Comparison of ENCODE assay signal across 12 cellular contexts in the genomic region with DNA sequence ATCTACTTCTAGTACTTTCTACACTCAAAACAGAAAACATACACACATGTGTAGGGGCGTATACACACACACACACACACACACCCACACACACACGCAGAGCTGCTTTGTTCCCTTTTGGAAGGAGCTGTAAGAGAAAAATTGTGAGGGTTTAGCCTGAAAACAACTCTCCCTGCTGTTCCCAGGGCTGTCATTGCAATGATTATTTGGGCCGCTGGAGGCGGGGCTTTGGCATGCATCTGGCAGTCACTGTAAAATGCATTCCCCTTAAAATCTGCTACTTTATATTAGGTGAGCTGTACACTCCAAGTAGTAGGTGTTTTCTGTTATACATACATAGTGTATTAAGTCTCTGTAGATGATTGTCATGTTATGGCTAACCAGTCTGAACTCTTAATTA. TPM values are rescaled to one million over a fixed set of nuclear protein-coding genes. Genes with fewer than 3 reads are reported as not detected.
DNase-seq lines count a peak whose midpoint lies in the region; ATAC-seq and TF ChIP-seq lines count a peak whose summit lies in the region.
"Had no signal": no experiment of that assay in that cellular context is flagged by ENCODE, and none has a peak within 500 bp of the region (broad histone marks: within the 10 kb centered on the region; RNA-seq: fewer than 3 reads in every experiment).

No MANE protein-coding gene starts in this region.

- peak overlapping the region; percentile 83 for H3K9ac ChIP-seq in adipocyte (ENCODE audit: low read length)

- peak; percentile 53 for TF ChIP-seq CTCF in foreskin keratinocyte (conservative IDR thresholded peaks at IDR 0.05)

- H3K4me3 ChIP-seq in adipocyte (ENCODE audit: low read length): peak overlapping the region; percentile 61
- H3K4me3 ChIP-seq in effector memory CD4-positive, alpha-beta T cell (ENCODE audit: insufficient read depth, low read depth, low read length, poor library complexity, severe bottlenecking): no peak overlapping the region

- H3K9me3 ChIP-seq in adipocyte (ENCODE audit: control insufficient read depth, low read length): peaks cover 6% of the 10 kb centered on the region
- no peaks in the 10 kb centered on the region for H3K9me3 ChIP-seq in effector memory CD4-positive, alpha-beta T cell (ENCODE audit: control insufficient read depth, low read length)

- intact Hi-C loops in posterior vena cava (cut with DNase I): no loop called here

- peak; percentile 61 for ATAC-seq in foreskin keratinocyte

- no peaks in the 10 kb centered on the region for H3K36me3 ChIP-seq in adipocyte (ENCODE audit: control insufficient read depth, insufficient read depth, low read length, severe bottlenecking)
- H3K36me3 ChIP-seq in effector memory CD4-positive, alpha-beta T cell (ENCODE audit: control insufficient read depth, insufficient read depth, low read length): no peaks in the 10 kb centered on the region

- peak; percentile 62 for DNase-seq in EH (ENCODE audit: low read depth)
- DNase-seq in adipocyte (ENCODE audit: low read depth): peak; percentile 75
- DNase-seq in foreskin keratinocyte: peak in 1 of 2 donors; percentile 37
- DNase-seq in posterior vena cava (ENCODE audit: low spot score): peak; percentile 82
- no peak for DNase-seq in HK-2 (ENCODE audit: unreplicated experiment)
- no peak for DNase-seq in effector memory CD4-positive, alpha-beta T cell
- no peak for DNase-seq in activated CD8-positive, alpha-beta memory T cell treated with anti-CD3 and anti-CD28 coated beads for 24 hours
- no peak for DNase-seq in midbrain (lab: John Stamatoyannopoulos, UW)
- DNase-seq: Calu3, hypothalamus, NCI-H2029, SHP77 treated with DMSO at 0.1 percent for 48 hours had no signal

- H3K27ac ChIP-seq in foreskin keratinocyte: no peak overlapping the region
- H3K27ac ChIP-seq in effector memory CD4-positive, alpha-beta T cell (ENCODE audit: insufficient read depth, low read length, poor library complexity, severe bottlenecking): no peak overlapping the region

- H3K4me1 ChIP-seq in adipocyte (ENCODE audit: control insufficient read depth, insufficient read depth, low read length): peaks cover 50% of the 10 kb centered on the region
- H3K4me1 ChIP-seq in foreskin keratinocyte: peaks cover 21% of the 10 kb centered on the region
- H3K4me1 ChIP-seq in effector memory CD4-positive, alpha-beta T cell (ENCODE audit: control insufficient read depth, insufficient read depth, low read length, poor library complexity, severe bottlenecking): no peaks in the 10 kb centered on the region

- no peaks in the 10 kb centered on the region for H3K27me3 ChIP-seq in adipocyte (replicated peaks; ENCODE audit: control insufficient read depth, insufficient read depth, low read length)
- H3K27me3 ChIP-seq in foreskin keratinocyte: no peaks in the 10 kb centered on the region
- no peaks in the 10 kb centered on the region for H3K27me3 ChIP-seq in effector memory CD4-positive, alpha-beta T cell (replicated peaks; ENCODE audit: control insufficient read depth, insufficient read depth, low read length, poor library complexity, severe bottlenecking)

RNA-seq across cellular contexts. Expression of gene SLC38A2, which starts 29.1 kb away (rescaled TPM):
- total RNA-seq in foreskin keratinocyte (385 and 423 TPM in 2 replicates), posterior vena cava (100 to 1,000 TPM; 255 to 324 TPM)
- polyA plus RNA-seq in foreskin keratinocyte: 74.9 and 102 TPM in 2 replicates

Comparison
In these comparisons a context has a peak if more than half of its experiments do, and no peak if none do; other contexts are left out.
1. DNase-seq: peak in EH (single experiment), adipocyte (single experiment) and posterior vena cava (single experiment); none in HK-2 (single experiment), effector memory CD4-positive, alpha-beta T cell (0 of 3), activated CD8-positive, alpha-beta memory T cell treated with anti-CD3 and anti-CD28 coated beads for 24 hours (single experiment) and midbrain (single experiment).